Comparison of ENCODE assay signal across 7 cellular contexts in the genomic region with DNA sequence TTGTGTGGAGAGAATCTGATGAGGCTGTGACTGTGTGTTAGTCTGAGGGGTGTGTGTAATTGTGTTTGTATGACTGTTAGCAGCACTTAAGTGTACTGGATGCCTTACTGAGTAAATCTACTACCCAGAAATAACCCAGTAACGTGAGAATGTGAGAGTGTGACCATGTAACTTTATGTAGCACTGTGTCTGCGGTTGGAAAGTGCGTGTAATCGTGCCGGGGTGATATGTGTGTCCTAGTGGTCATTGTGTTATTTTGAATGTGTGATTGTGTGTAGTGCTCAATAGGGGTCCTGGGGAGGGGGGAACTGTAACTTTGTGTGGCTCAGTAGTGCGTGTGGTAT. TPM values are rescaled to one million over a fixed set of nuclear protein-coding genes. Genes with fewer than 3 reads are reported as not detected.
A peak's percentile ranks its signal among the peaks of the same experiment; 100 is the strongest.
DNase-seq lines count a peak whose midpoint lies in the region; ATAC-seq and TF ChIP-seq lines count a peak whose summit lies in the region.

No MANE protein-coding gene starts in this region.

- DNase-seq in WERI-Rb-1: no peak
- DNase-seq in foreskin keratinocyte: no peak
- DNase-seq in renal cortical epithelial cell (ENCODE audit: low read depth): peak; percentile 36
- DNase-seq in SIG-M5 (lab: John Stamatoyannopoulos, UW): no peak
- DNase-seq in occipital lobe (lab: John Stamatoyannopoulos, UW): no peak
- no peak for DNase-seq in G401 (ENCODE audit: low spot score)

- H3K4me3 ChIP-seq in WERI-Rb-1 (ENCODE audit: low read depth, low read length): peak overlapping the region; percentile 75

- H3K27ac ChIP-seq in WERI-Rb-1 (peak overlapping the region; percentile 84), foreskin keratinocyte (peak overlapping the region; percentile 88)

- no peaks in the 10 kb centered on the region for H3K9me3 ChIP-seq in WERI-Rb-1 (ENCODE audit: severe bottlenecking)

- in situ Hi-C loops in G401 (cut with HindIII; ENCODE audit: low sequenced_read_pairs): no loop called here

- TF ChIP-seq CTCF in WERI-Rb-1 (IDR thresholded peaks at IDR 0.05; ENCODE audit: low read depth, low read length) (no peak), foreskin keratinocyte (conservative IDR thresholded peaks at IDR 0.05) (no peak)

- no peaks in the 10 kb centered on the region for H3K27me3 ChIP-seq in WERI-Rb-1 (ENCODE audit: insufficient read depth, low read depth, severe bottlenecking)
- H3K27me3 ChIP-seq in foreskin keratinocyte: no peaks in the 10 kb centered on the region

- peaks cover 10% of the 10 kb centered on the region for H3K4me1 ChIP-seq in foreskin keratinocyte

- peaks cover 12% of the 10 kb centered on the region for H3K36me3 ChIP-seq in WERI-Rb-1

- ATAC-seq in HG02973 (IDR thresholded peaks at IDR 0.05; ENCODE audit: unreplicated experiment) (peak; percentile 3), foreskin keratinocyte (no peak)

RNA-seq across cellular contexts. Expression of a gene that starts 0.6 kb away (rescaled TPM):
- total RNA-seq in foreskin keratinocyte (3.8 and 4.9 TPM in 2 replicates), renal cortical epithelial cell (6.6 and 6.8 TPM in 2 replicates), occipital lobe (18.9 TPM)
- 2.0 and 2.3 TPM in 2 replicates for polyA plus RNA-seq in foreskin keratinocyte
- total RNA-seq in G401 (2014; rRNA removed; shearing (Covaris generic)): 2.2 and 4.7 TPM in 2 replicates

RNA-seq across cellular contexts. Expression of a gene that starts 8.2 kb away (rescaled TPM):
- total RNA-seq in foreskin keratinocyte (11.9 and 12.7 TPM in 2 replicates), renal cortical epithelial cell (11.3 and 24.4 TPM in 2 replicates), occipital lobe (30.9 TPM)
- 1.8 and 1.9 TPM in 2 replicates for polyA plus RNA-seq in foreskin keratinocyte
- 3.2 and 38.5 TPM in 2 replicates for total RNA-seq in G401 (2014; rRNA removed; shearing (Covaris generic))

RNA-seq across cellular contexts. Expression of a gene that starts 46.1 kb away (rescaled TPM):
- total RNA-seq in foreskin keratinocyte (7.2 and 10.0 TPM in 2 replicates), renal cortical epithelial cell (6.8 and 8.4 TPM in 2 replicates), occipital lobe (12.5 TPM)
- polyA plus RNA-seq in foreskin keratinocyte: 9.4 and 10.0 TPM in 2 replicates
- total RNA-seq in G401 (2014; rRNA removed; shearing (Covaris generic)): 4.9 and 6.5 TPM in 2 replicates
